11 cellular contexts compared by ENCODE assay signal in genomic region chr11:4025248-4025956, GRCh38.
A peak's percentile ranks its signal among the peaks of the same experiment; 100 is the strongest.
DNase-seq lines count a peak whose midpoint lies in the region; ATAC-seq, FAIRE-seq and TF ChIP-seq lines count a peak whose summit lies in the region.
"Had no signal": no experiment of that assay in that cellular context is flagged by ENCODE, and none has a peak within 500 bp of the region (broad histone marks: within the 10 kb centered on the region; RNA-seq: fewer than 3 reads in every experiment).

No MANE protein-coding gene starts in this region.

- DNase-seq in CD8-positive, alpha-beta T cell: no peak
- DNase-seq in astrocyte (ENCODE audit: low read depth) (peak; percentile 70), heart right ventricle (peak in 1 of 2 donors; percentile 11), retinal pigment epithelial cell (ENCODE audit: low read depth) (peak; percentile 42), GM19238 (ENCODE audit: insufficient read length, low spot score) (no peak), Calu3 (no peak)
- no peak for DNase-seq in activated T-cell treated with anti-CD3 and anti-CD28 coated beads, Interleukin-2, amount 50 U/mL, for 48 hours
- DNase-seq: activated B cell treated with CpG ODN at 0.5 μM for 24 hours, DMS 273 treated with DMSO at 0.1 percent for 48 hours, KBM-7 had no signal

- H3K4me1 ChIP-seq in CD8-positive, alpha-beta T cell (ENCODE audit: insufficient read depth, low read length): no peaks in the 10 kb centered on the region
- H3K4me1 ChIP-seq in astrocyte (ENCODE audit: insufficient read depth, low read length) (peaks cover 3% of the 10 kb centered on the region), heart right ventricle (peaks cover 9 to 41% (median 30%) of the 10 kb centered on the region in 9 donors)

- no peak overlapping the region for H3K4me2 ChIP-seq in astrocyte (ENCODE audit: low read length)

- intact Hi-C loops in CD8-positive, alpha-beta T cell (cut with DNase I, micrococcal nuclease): no loop called here
- intact Hi-C loops in heart right ventricle (cut with DNase I) (loop anchor here in 1 of 10 donors (10.0 kb wide), 1 partner anchor 71 kb away; no protein-coding TSS in a partner anchor), Calu3 (cut with micrococcal nuclease; ENCODE audit: unreplicated experiment) (no loop called here)

- peaks cover 68% of the 10 kb centered on the region for H3K36me3 Mint-ChIP-seq in CD8-positive, alpha-beta T cell
- H3K36me3 Mint-ChIP-seq in astrocyte (ENCODE audit: low read depth, unreplicated experiment) (peaks cover 6% of the 10 kb centered on the region), Calu3 (ENCODE audit: insufficient read depth, unreplicated experiment) (peaks cover 4% of the 10 kb centered on the region)

- ATAC-seq in CD8-positive, alpha-beta T cell: no peak
- ATAC-seq in heart right ventricle (peak; percentile 55 to 80 (median 70)), GM21529 (IDR thresholded peaks at IDR 0.05; ENCODE audit: unreplicated experiment) (no peak)

- no TSS peak for BruUV-seq in Calu3 (replicated peaks; lab: Mats Ljungman, UMichigan)

- H3K4me3 ChIP-seq in CD8-positive, alpha-beta T cell (ENCODE audit: low read depth, low read length): no peak overlapping the region
- H3K4me3 ChIP-seq in astrocyte (ENCODE audit: insufficient read depth, low read depth, low read length) (no peak overlapping the region), heart right ventricle (no peak overlapping the region), retinal pigment epithelial cell (ENCODE audit: low read length) (no peak overlapping the region)

- no peak for FAIRE-seq in astrocyte (lab: Jason Lieb, UNC)

- peaks cover 2% of the 10 kb centered on the region for H3K9me3 Mint-ChIP-seq in CD8-positive, alpha-beta T cell
- peaks cover 1% of the 10 kb centered on the region for H3K9me3 Mint-ChIP-seq in astrocyte (ENCODE audit: unreplicated experiment)
- H3K9me3 Mint-ChIP-seq in Calu3 (ENCODE audit: low read depth, unreplicated experiment): no peaks in the 10 kb centered on the region

- H2AFZ ChIP-seq in astrocyte (ENCODE audit: low read depth, low read length): no peak overlapping the region

- 28 to 34% methylated on average over 3 of the region's 3 CpGs for WGBS in heart right ventricle, 2 donors

- H4K20me1 ChIP-seq in astrocyte (ENCODE audit: insufficient read depth, low read length): no peaks in the 10 kb centered on the region

- no peak for TF ChIP-seq CTCF in CD8-positive, alpha-beta T cell (IDR thresholded peaks at IDR 0.05)
- TF ChIP-seq CTCF in astrocyte (IDR thresholded peaks at IDR 0.05; ENCODE audit: insufficient read depth, low read depth, low read length): no peak
- TF ChIP-seq CTCF in heart right ventricle (IDR thresholded peaks at IDR 0.05): no peak
- no peak for TF ChIP-seq CTCF in retinal pigment epithelial cell (conservative IDR thresholded peaks at IDR 0.05; ENCODE audit: low read depth, low read length)
- TF ChIP-seq CTCF in Calu3 (IDR thresholded peaks at IDR 0.05; ENCODE audit: unreplicated experiment): no peak

- H3K9ac ChIP-seq in astrocyte (ENCODE audit: low read length): no peak overlapping the region

- H3K27ac Mint-ChIP-seq in CD8-positive, alpha-beta T cell: peak overlapping the region; percentile 70
- H3K27ac Mint-ChIP-seq in astrocyte (ENCODE audit: unreplicated experiment) (no peak overlapping the region), Calu3 (ENCODE audit: unreplicated experiment) (no peak overlapping the region)
- H3K27ac Mint-ChIP-seq: activated B cell treated with CpG ODN at 0.5 μM for 24 hours had no signal

- no peak overlapping the region for H3K27ac ChIP-seq in CD8-positive, alpha-beta T cell (ENCODE audit: low read depth, low read length)
- H3K27ac ChIP-seq in astrocyte (ENCODE audit: low read depth, low read length) (no peak overlapping the region), heart right ventricle (peak overlapping the region; percentile 8 to 79 (median 58))

- peaks cover 29% of the 10 kb centered on the region for H3K4me1 Mint-ChIP-seq in CD8-positive, alpha-beta T cell (ENCODE audit: low read depth)
- H3K4me1 Mint-ChIP-seq in astrocyte (ENCODE audit: low read depth, unreplicated experiment) (peaks cover 3% of the 10 kb centered on the region), Calu3 (ENCODE audit: low read depth, unreplicated experiment) (no peaks in the 10 kb centered on the region)
- H3K4me1 Mint-ChIP-seq: activated B cell treated with CpG ODN at 0.5 μM for 24 hours had no signal

- no peak overlapping the region for H3K4me3 Mint-ChIP-seq in CD8-positive, alpha-beta T cell
- no peak overlapping the region for H3K4me3 Mint-ChIP-seq in astrocyte (ENCODE audit: unreplicated experiment)
- H3K4me3 Mint-ChIP-seq in Calu3 (ENCODE audit: low read depth, unreplicated experiment): no peak overlapping the region
- H3K4me3 Mint-ChIP-seq: activated B cell treated with CpG ODN at 0.5 μM for 24 hours had no signal

- CTCF ChIA-PET in CD8-positive, alpha-beta T cell (lab: Charles Lee): interaction anchor here (0.8 to 2.1 kb wide), 5 partner anchors 27 to 187 kb away, joined by 3 to 5 read pairs (median 4); partner anchors contain the start of gene STIM1
- CTCF ChIA-PET in Calu3 (lab: Charles Lee): no interaction called here

- POLR2A ChIA-PET in CD8-positive, alpha-beta T cell (lab: Charles Lee): no interaction called here

- peaks cover 19% of the 10 kb centered on the region for H3K36me3 ChIP-seq in CD8-positive, alpha-beta T cell (ENCODE audit: insufficient read depth, low read length)
- H3K36me3 ChIP-seq in astrocyte (ENCODE audit: insufficient read depth, low read length) (no peaks in the 10 kb centered on the region), heart right ventricle (peaks cover 0 to 13% (median 0%) of the 10 kb centered on the region in 9 donors)

- H3K79me2 ChIP-seq in astrocyte (ENCODE audit: insufficient read depth, low read length): no peaks in the 10 kb centered on the region

- no peaks in the 10 kb centered on the region for H3K27me3 ChIP-seq in CD8-positive, alpha-beta T cell (ENCODE audit: insufficient read depth, low read length)
- no peaks in the 10 kb centered on the region for H3K27me3 ChIP-seq in astrocyte (ENCODE audit: insufficient read depth, low read length)
- H3K27me3 ChIP-seq in heart right ventricle: no peaks in the 10 kb centered on the region

- no peaks in the 10 kb centered on the region for H3K9me3 ChIP-seq in CD8-positive, alpha-beta T cell (ENCODE audit: low read length)
- no peaks in the 10 kb centered on the region for H3K9me3 ChIP-seq in astrocyte (ENCODE audit: insufficient read depth, low read depth, low read length)
- H3K9me3 ChIP-seq in heart right ventricle: no peaks in the 10 kb centered on the region

- H3K27me3 Mint-ChIP-seq in CD8-positive, alpha-beta T cell (ENCODE audit: low read depth): no peaks in the 10 kb centered on the region
- H3K27me3 Mint-ChIP-seq in astrocyte (ENCODE audit: low read depth, unreplicated experiment) (no peaks in the 10 kb centered on the region), Calu3 (ENCODE audit: unreplicated experiment) (no peaks in the 10 kb centered on the region)
- H3K27me3 Mint-ChIP-seq: activated B cell treated with CpG ODN at 0.5 μM for 24 hours had no signal

Comparison
In these comparisons a context has a peak if more than half of its experiments do, and no peak if none do; other contexts are left out.
1. ATAC-seq: peak in heart right ventricle (8 of 8); none in CD8-positive, alpha-beta T cell (single experiment) and GM21529 (single experiment).
2. DNase-seq: peak in astrocyte (single experiment) and retinal pigment epithelial cell (single experiment); none in CD8-positive, alpha-beta T cell (0 of 7), activated T-cell treated with anti-CD3 and anti-CD28 coated beads, Interleukin-2, amount 50 U/mL, for 48 hours (0 of 2), GM19238 (single experiment) and Calu3 (single experiment).
3. H3K27ac ChIP-seq: peak in heart right ventricle (10 of 10); none in CD8-positive, alpha-beta T cell (single experiment) and astrocyte (single experiment).